8 cellular contexts compared by ENCODE assay signal in genomic region chr3:101518421-101518871, GRCh38. TPM values are rescaled to one million over a fixed set of nuclear protein-coding genes. Genes with fewer than 3 reads are reported as not detected.
DNase-seq lines count a peak whose midpoint lies in the region; ATAC-seq and TF ChIP-seq lines count a peak whose summit lies in the region.

No MANE protein-coding gene starts in this region.

- no peaks in the 10 kb centered on the region for H3K36me3 Mint-ChIP-seq in CD4-positive, CD25-positive, alpha-beta regulatory T cell
- H3K36me3 Mint-ChIP-seq in activated B cell treated with CpG ODN at 0.5 μM for 24 hours (ENCODE audit: low read depth): peaks cover under 1% of the 10 kb centered on the region

- DNase-seq in CD4-positive, CD25-positive, alpha-beta regulatory T cell: peak; percentile 29 to 92 (median 82)
- DNase-seq in activated B cell treated with CpG ODN at 0.5 μM for 24 hours: no peak
- DNase-seq in foreskin keratinocyte: peak; percentile 83 to 90
- no peak for DNase-seq in NCI-H1436 (lab: John Stamatoyannopoulos, UW)
- no peak for DNase-seq in cerebellum (ENCODE audit: low spot score)
- DNase-seq in pons (ENCODE audit: low spot score): no peak

- H3K27me3 ChIP-seq in CD4-positive, CD25-positive, alpha-beta regulatory T cell (ENCODE audit: control insufficient read depth, insufficient read depth, low read length): no peaks in the 10 kb centered on the region
- H3K27me3 ChIP-seq in foreskin keratinocyte: no peaks in the 10 kb centered on the region

- peak overlapping the region; percentile 93 to 99 (median 96) for H3K27ac Mint-ChIP-seq in CD4-positive, CD25-positive, alpha-beta regulatory T cell
- peak overlapping the region; percentile 5 for H3K27ac Mint-ChIP-seq in activated B cell treated with CpG ODN at 0.5 μM for 24 hours

- CTCF ChIA-PET in activated B cell treated with CpG ODN at 0.5 μM for 24 hours (lab: Charles Lee): no interaction called here

- POLR2A ChIA-PET in activated B cell treated with CpG ODN at 0.5 μM for 24 hours (lab: Charles Lee): interaction anchor here (1.1 to 1.2 kb wide), 2 partner anchors 43 to 55 kb away, joined by 4 to 5 read pairs; partner anchors contain the start of genes PCNP and TRMT10C

- peaks cover 27 to 64% (median 37%) of the 10 kb centered on the region in 4 donors for H3K4me1 Mint-ChIP-seq in CD4-positive, CD25-positive, alpha-beta regulatory T cell
- peaks cover 7% of the 10 kb centered on the region for H3K4me1 Mint-ChIP-seq in activated B cell treated with CpG ODN at 0.5 μM for 24 hours

- H3K9me3 Mint-ChIP-seq in CD4-positive, CD25-positive, alpha-beta regulatory T cell: peaks cover 0 to 5% (median 0%) of the 10 kb centered on the region in 7 donors
- H3K9me3 Mint-ChIP-seq in activated B cell treated with CpG ODN at 0.5 μM for 24 hours: no peaks in the 10 kb centered on the region

- peak overlapping the region; percentile 0 to 79 (median 52) for H3K4me3 Mint-ChIP-seq in CD4-positive, CD25-positive, alpha-beta regulatory T cell
- H3K4me3 Mint-ChIP-seq in activated B cell treated with CpG ODN at 0.5 μM for 24 hours: no peak overlapping the region

- peaks cover under 1% of the 10 kb centered on the region for H3K27me3 Mint-ChIP-seq in CD4-positive, CD25-positive, alpha-beta regulatory T cell
- H3K27me3 Mint-ChIP-seq in activated B cell treated with CpG ODN at 0.5 μM for 24 hours: no peaks in the 10 kb centered on the region

- peak overlapping the region; percentile 57 for H3K4me3 ChIP-seq in CD4-positive, CD25-positive, alpha-beta regulatory T cell (ENCODE audit: low read depth, low read length)

- H3K36me3 ChIP-seq in CD4-positive, CD25-positive, alpha-beta regulatory T cell (ENCODE audit: control insufficient read depth, insufficient read depth, low read length): no peaks in the 10 kb centered on the region

- peaks cover 55% of the 10 kb centered on the region for H3K4me1 ChIP-seq in CD4-positive, CD25-positive, alpha-beta regulatory T cell (ENCODE audit: control insufficient read depth, insufficient read depth, low read length, poor library complexity, severe bottlenecking)
- H3K4me1 ChIP-seq in foreskin keratinocyte: peaks cover 18% of the 10 kb centered on the region

- no peak for TF ChIP-seq CTCF in activated B cell treated with CpG ODN at 0.5 μM for 24 hours (IDR thresholded peaks at IDR 0.05)
- no peak for TF ChIP-seq CTCF in foreskin keratinocyte (conservative IDR thresholded peaks at IDR 0.05)

- H3K9me3 ChIP-seq in CD4-positive, CD25-positive, alpha-beta regulatory T cell (ENCODE audit: control insufficient read depth in 2 of 2, low read length in 2 of 2): no peaks in the 10 kb centered on the region

- intact Hi-C loops in activated B cell treated with CpG ODN at 0.5 μM for 24 hours (cut with micrococcal nuclease): loop anchor here (10.0 kb wide), 2 partner anchors 706 to 1474 kb away; no protein-coding TSS in a partner anchor

- H3K27ac ChIP-seq in CD4-positive, CD25-positive, alpha-beta regulatory T cell (ENCODE audit: insufficient read depth, low read length, poor library complexity, severe bottlenecking): peak overlapping the region; percentile 87
- H3K27ac ChIP-seq in foreskin keratinocyte: no peak overlapping the region

- peak; percentile 97 to 98 for ATAC-seq in CD4-positive, CD25-positive, alpha-beta regulatory T cell (ENCODE audit: low read depth in 2 of 2)
- ATAC-seq in GM19372 (IDR thresholded peaks at IDR 0.05; ENCODE audit: low read depth, unreplicated experiment) (peak; percentile 92), HG03196 (IDR thresholded peaks at IDR 0.05; ENCODE audit: unreplicated experiment) (peak; percentile 99), activated B cell treated with CpG ODN at 0.5 μM for 24 hours (ENCODE audit: low read depth) (peak; percentile 79), foreskin keratinocyte (peak; percentile 98)

RNA-seq across cellular contexts. Expression of gene SENP7, which starts 5.4 kb away (rescaled TPM):
- total RNA-seq in CD4-positive, CD25-positive, alpha-beta regulatory T cell: 49.9 TPM
- polyA plus RNA-seq in CD4-positive, CD25-positive, alpha-beta regulatory T cell: 10 to 100 TPM in 1 of 4 donors, 1 to 10 TPM in 3; 7.8 to 12.5 (median 9.6) TPM
- total RNA-seq in activated B cell treated with CpG ODN at 0.5 μM for 24 hours (18.6 and 22.1 TPM in 2 replicates), foreskin keratinocyte (6.0 and 6.4 TPM in 2 replicates), cerebellum (108 TPM)
- 0.92 and 1.3 TPM in 2 replicates for polyA plus RNA-seq in foreskin keratinocyte

RNA-seq across cellular contexts. Expression of gene TRMT10C, which starts 43.2 kb away (rescaled TPM):
- 29.4 TPM for total RNA-seq in CD4-positive, CD25-positive, alpha-beta regulatory T cell
- 10 to 100 TPM; 41.3 to 47.0 (median 43.4) TPM for polyA plus RNA-seq in CD4-positive, CD25-positive, alpha-beta regulatory T cell
- 33.5 and 34.6 TPM in 2 replicates for total RNA-seq in activated B cell treated with CpG ODN at 0.5 μM for 24 hours
- 29.6 and 30.9 TPM in 2 replicates for total RNA-seq in foreskin keratinocyte
- polyA plus RNA-seq in foreskin keratinocyte: 25.1 and 28.1 TPM in 2 replicates
- 19.0 TPM for total RNA-seq in cerebellum

RNA-seq across cellular contexts. Expression of gene PCNP, which starts 55.5 kb away (rescaled TPM):
- 144 TPM for total RNA-seq in CD4-positive, CD25-positive, alpha-beta regulatory T cell
- 100 to 1,000 TPM in 3 of 4 donors, 10 to 100 TPM in 1; 99.8 to 125 (median 109) TPM for polyA plus RNA-seq in CD4-positive, CD25-positive, alpha-beta regulatory T cell
- total RNA-seq in activated B cell treated with CpG ODN at 0.5 μM for 24 hours: 149 TPM in 2 replicates
- 117 TPM in 2 replicates for total RNA-seq in foreskin keratinocyte
- polyA plus RNA-seq in foreskin keratinocyte: 88.7 and 101 TPM in 2 replicates
- total RNA-seq in cerebellum: 102 TPM

Comparison
In these comparisons a context has a peak if more than half of its experiments do, and no peak if none do; other contexts are left out.
1. DNase-seq: peak in CD4-positive, CD25-positive, alpha-beta regulatory T cell (3 of 3) and foreskin keratinocyte (2 of 2); none in activated B cell treated with CpG ODN at 0.5 μM for 24 hours (single experiment), NCI-H1436 (single experiment), cerebellum (single experiment) and pons (single experiment).
2. Peak in every context shown above with its lines, with median percentiles within 50 percentile points of each other: ATAC-seq.